Comparison of ENCODE assay signal across 8 cellular contexts in the genomic region with DNA sequence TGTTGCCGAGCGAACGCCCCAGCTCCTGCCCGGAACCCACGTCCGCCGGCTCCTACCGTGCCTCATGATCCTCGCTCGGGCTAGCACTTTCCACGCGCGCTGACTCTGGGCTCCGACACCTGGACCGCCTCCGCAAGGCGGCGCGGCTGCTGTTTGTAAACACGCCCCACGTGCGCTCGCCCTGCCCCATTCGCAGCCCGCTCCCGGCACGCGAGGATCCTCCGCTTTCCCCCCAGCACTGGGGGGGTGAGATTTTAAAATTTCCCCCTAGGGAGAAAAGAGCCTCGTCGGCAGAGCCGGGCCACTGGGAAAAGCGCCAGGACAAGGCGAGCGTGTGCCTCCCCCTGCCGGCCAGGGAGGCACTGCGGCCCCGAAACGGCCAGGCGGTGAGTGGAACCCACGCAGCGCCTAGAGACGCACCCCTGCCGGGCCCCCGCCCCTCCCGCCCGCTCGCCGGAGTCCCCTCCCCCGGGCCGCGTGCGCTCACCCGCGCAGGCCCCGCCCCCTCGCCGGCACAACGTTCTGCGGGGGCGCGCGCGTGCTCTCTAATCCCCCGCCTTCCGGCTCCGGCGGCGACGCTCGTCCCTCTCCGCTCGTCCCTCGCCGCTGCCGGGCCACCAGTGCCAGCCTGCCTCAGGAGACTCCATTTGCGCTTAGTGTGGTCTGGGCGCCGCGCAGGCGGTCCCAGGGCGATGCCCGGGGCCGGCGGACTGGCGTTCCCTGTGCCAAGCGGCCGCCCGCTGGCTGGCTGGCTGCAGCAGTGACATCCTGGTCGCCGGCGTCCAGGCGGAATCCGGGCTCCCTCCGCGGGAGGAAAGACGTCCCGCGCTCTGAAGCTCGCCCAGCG. TPM values are rescaled to one million over a fixed set of nuclear protein-coding genes. Genes with fewer than 3 reads are reported as not detected.
DNase-seq lines count a peak whose midpoint lies in the region; FAIRE-seq and TF ChIP-seq lines count a peak whose summit lies in the region.

TSS of gene TIGD2 (plus strand) at position 548 of the 847 bp plus-strand sequence. CDS start 1,442 bp downstream, outside the sequence.

- peak in 1 of 2 donors; percentile 34 for TF ChIP-seq POLR2A in suprapubic skin (IDR thresholded peaks at IDR 0.05)

- H3K36me3 ChIP-seq in HAP-1 (replicated peaks), result peaks cover 6% of the 10 kb centered on the region; the same call in 1 of the 2 replicates
- no peaks in the 10 kb centered on the region for H3K36me3 ChIP-seq in suprapubic skin

- H3K4me3 ChIP-seq in HAP-1 (peak within 1 kb of the TSS; percentile 66), suprapubic skin (peak within 1 kb of the TSS; percentile 72)

- WGBS in suprapubic skin, result 0% methylated on average over 21 of the region's 101 CpGs

- no peak for FAIRE-seq in frontal cortex (lab: Jason Lieb, UNC)

- peak within 1 kb of the TSS; percentile 83 for H3K27ac ChIP-seq in suprapubic skin

- DNase-seq in GM03348 (ENCODE audit: low spot score) (peak; percentile 98), HAP-1 (ENCODE audit: low spot score in 2 of 2) (peak; percentile 83 to 92), M059J (ENCODE audit: low read depth) (peak; percentile 76), SHP77 (lab: John Stamatoyannopoulos, UW) (peak; percentile 55 to 68), frontal cortex (ENCODE audit: low spot score in 2 of 2) (peak; percentile 95 to 96), non-pigmented ciliary epithelial cell (ENCODE audit: low read depth) (peak; percentile 37), suprapubic skin (ENCODE audit: low spot score in 2 of 2) (peak; percentile 91)
- DNase-seq in activated naive CD4-positive, alpha-beta T cell (lab: John Stamatoyannopoulos, UW), result peak; percentile 59 to 89 (median 68)

- H3K9me3 ChIP-seq in HAP-1 (peaks cover 11% of the 10 kb centered on the region), suprapubic skin (no peaks in the 10 kb centered on the region)

- in situ Hi-C loops in HAP-1 (cut with MboI; ENCODE audit: low sequenced_read_pairs), result no loop called here

- peaks cover 10% of the 10 kb centered on the region for H3K4me1 ChIP-seq in HAP-1
- H3K4me1 ChIP-seq in suprapubic skin, result peaks cover 20% of the 10 kb centered on the region

- peak; percentile 70 to 89 for TF ChIP-seq CTCF in suprapubic skin (IDR thresholded peaks at IDR 0.05)

- TF ChIP-seq EP300 in suprapubic skin (IDR thresholded peaks at IDR 0.05), result no peak

- H3K27me3 ChIP-seq in HAP-1 (ENCODE audit: low read depth), result peaks cover 7% of the 10 kb centered on the region
- no peaks in the 10 kb centered on the region for H3K27me3 ChIP-seq in suprapubic skin

RNA-seq across cellular contexts. Expression of gene TIGD2, which starts in this region (rescaled TPM):
- total RNA-seq in M059J (2014; rRNA removed; shearing (Covaris generic)), result 11.6 and 11.9 TPM in 2 replicates
- 12.2 TPM for total RNA-seq in frontal cortex
- 1 to 10 TPM; 2.9 to 7.6 (median 4.9) TPM for total RNA-seq in suprapubic skin

Comparison
In these comparisons a context has a peak if more than half of its experiments do, and no peak if none do; other contexts are left out.
1. Peak in every context shown above with its lines: DNase-seq, H3K4me3 ChIP-seq and H3K27ac ChIP-seq.
2. DNase-seq: peak in every context shown above with its lines; median percentile 98 in GM03348; 96 in frontal cortex; 91 in suprapubic skin; 88 in HAP-1; 76 in M059J; 68 in activated naive CD4-positive, alpha-beta T cell; 62 in SHP77; 37 in non-pigmented ciliary epithelial cell.